In genomic region chr14:106414464-106414863, GRCh38 we compare ENCODE assay signal across 8 cellular contexts.
"Had no signal": no experiment of that assay in that cellular context is flagged by ENCODE, and none has a peak within 500 bp of the region (broad histone marks: within the 10 kb centered on the region; RNA-seq: fewer than 3 reads in every experiment).

No MANE protein-coding gene starts in this region.

- ATAC-seq: HepG2, K562 had no signal

- H3K4me3 Mint-ChIP-seq: IgD-negative memory B cell had no signal

- DNase-seq: IMR-90, KBM-7, KG1 had no signal

- H3K4me3 ChIP-seq: K562 had no signal

- FAIRE-seq: HepG2, HTR-8/SVneo, K562 had no signal

- H3K36me3 Mint-ChIP-seq: IgD-negative memory B cell had no signal

- H3K27ac ChIP-seq: HL-60 had no signal

- H3K27ac Mint-ChIP-seq: IgD-negative memory B cell had no signal
